Comparison of ENCODE assay signal across 8 cellular contexts in the genomic region with DNA sequence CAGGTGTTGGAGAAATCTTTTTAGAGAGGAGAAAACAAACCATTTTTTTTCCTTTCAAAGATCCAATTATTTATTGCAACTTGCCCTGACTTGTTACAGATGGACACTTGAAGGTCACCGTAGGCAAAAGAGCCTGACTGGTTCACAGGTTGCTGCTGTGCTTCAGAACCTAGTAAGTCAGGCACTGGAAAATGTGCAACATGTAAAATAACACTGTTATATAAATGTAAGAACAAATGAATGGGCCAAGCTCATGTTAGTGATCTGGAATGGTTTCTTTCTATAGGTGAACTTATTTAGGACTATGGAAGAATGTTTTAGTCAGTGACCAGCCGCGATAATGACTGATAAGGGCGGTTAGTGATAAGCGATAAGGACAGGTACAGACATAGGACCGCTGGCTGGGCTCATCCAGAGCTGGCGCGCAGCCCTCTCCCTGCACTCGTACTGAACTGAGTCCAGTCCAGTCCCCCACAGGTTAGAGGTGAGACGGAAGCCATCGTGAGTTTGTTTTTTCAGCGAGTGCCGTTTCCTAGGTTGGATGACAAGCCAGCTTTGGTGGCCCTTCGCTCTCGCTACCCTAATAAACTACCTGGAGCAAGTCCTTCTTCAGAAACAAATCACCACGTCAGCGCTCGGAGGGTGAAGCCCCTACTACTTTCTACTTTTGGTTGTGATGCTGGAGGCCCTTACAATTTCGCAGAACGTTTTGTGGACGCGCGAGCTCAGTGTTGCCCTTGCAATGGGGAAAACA.
DNase-seq lines count a peak whose midpoint lies in the region; ATAC-seq and TF ChIP-seq lines count a peak whose summit lies in the region.

No MANE protein-coding gene starts in this region.

- peaks cover 52% of the 10 kb centered on the region for H3K4me1 Mint-ChIP-seq in activated CD4-positive, alpha-beta T cell treated with anti-CD3 and anti-CD28 coated beads, Interleukin-2, amount 10 ng/mL, durations not matched to agents 24 days and 14 days

- TF ChIP-seq CTCF in neutrophil (IDR thresholded peaks at IDR 0.05) = no peak

- H3K4me3 ChIP-seq in HUES48 (ENCODE audit: low read depth, low read length) = peak overlapping the region; percentile 70
- H3K4me3 ChIP-seq in neutrophil (ENCODE audit: low read depth in 1 of 2, low read length in 1 of 2) = peak overlapping the region; percentile 77 to 87

- H3K9me3 Mint-ChIP-seq in activated CD4-positive, alpha-beta T cell treated with anti-CD3 and anti-CD28 coated beads, Interleukin-2, amount 10 ng/mL, durations not matched to agents 24 days and 14 days = no peaks in the 10 kb centered on the region

- no peaks in the 10 kb centered on the region for H3K36me3 ChIP-seq in HUES48 (ENCODE audit: control insufficient read depth, insufficient read depth, low read length)
- no peaks in the 10 kb centered on the region for H3K36me3 ChIP-seq in neutrophil

- ATAC-seq in GM21515 (IDR thresholded peaks at IDR 0.05; ENCODE audit: unreplicated experiment) (peak; percentile 35), esophagus mucosa (no peak)

- no peaks in the 10 kb centered on the region for H3K9me3 ChIP-seq in HUES48 (ENCODE audit: control insufficient read depth, insufficient read depth, low read length)
- no peaks in the 10 kb centered on the region for H3K9me3 ChIP-seq in neutrophil

- peaks cover 31% of the 10 kb centered on the region for H3K4me1 ChIP-seq in HUES48 (ENCODE audit: control insufficient read depth, insufficient read depth, low read length)
- H3K4me1 ChIP-seq in neutrophil (ENCODE audit: control insufficient read depth in 1 of 2, insufficient read depth in 1 of 2, low read depth in 1 of 2, low read length in 1 of 2) = peaks cover 31 to 37% of the 10 kb centered on the region in 2 experiments

- H3K27me3 Mint-ChIP-seq in activated CD4-positive, alpha-beta T cell treated with anti-CD3 and anti-CD28 coated beads, Interleukin-2, amount 10 ng/mL, durations not matched to agents 24 days and 14 days = peaks cover 37% of the 10 kb centered on the region

- peak overlapping the region; percentile 91 for H3K27ac Mint-ChIP-seq in activated CD4-positive, alpha-beta T cell treated with anti-CD3 and anti-CD28 coated beads, Interleukin-2, amount 10 ng/mL, durations not matched to agents 24 days and 14 days

- in situ Hi-C loops in G401 (cut with HindIII; ENCODE audit: low sequenced_read_pairs) = no loop called here

- peak overlapping the region; percentile 93 for H3K4me3 Mint-ChIP-seq in activated CD4-positive, alpha-beta T cell treated with anti-CD3 and anti-CD28 coated beads, Interleukin-2, amount 10 ng/mL, durations not matched to agents 24 days and 14 days

- DNase-seq in G401 (ENCODE audit: low spot score) (peak; percentile 71), epithelial cell of prostate (ENCODE audit: low read depth, low spot score) (no peak), MV-4-11 (lab: John Stamatoyannopoulos, UW) (no peak)
- no peak for DNase-seq in activated CD4-positive, alpha-beta T cell treated with anti-CD3 and anti-CD28 coated beads, Interleukin-2, amount 10 ng/mL, durations not matched to agents 24 days and 14 days

- H3K36me3 Mint-ChIP-seq in activated CD4-positive, alpha-beta T cell treated with anti-CD3 and anti-CD28 coated beads, Interleukin-2, amount 10 ng/mL, durations not matched to agents 24 days and 14 days (ENCODE audit: low read depth) = no peaks in the 10 kb centered on the region

- H3K27ac ChIP-seq in HUES48 (ENCODE audit: low read depth, low read length) = no peak overlapping the region
- H3K27ac ChIP-seq in epithelial cell of prostate = peak overlapping the region; percentile 67
- peak overlapping the region; percentile 64 for H3K27ac ChIP-seq in neutrophil

- intact Hi-C loops in activated CD4-positive, alpha-beta T cell treated with anti-CD3 and anti-CD28 coated beads, Interleukin-2, amount 10 ng/mL, durations not matched to agents 24 days and 14 days (cut with micrococcal nuclease) = loop anchor here (1.0 to 10.0 kb wide), 9 partner anchors 8 to 533 kb away; no protein-coding TSS in a partner anchor

- H3K9ac ChIP-seq in HUES48 (ENCODE audit: low read depth, low read length) = no peak overlapping the region

- H3K27me3 ChIP-seq in HUES48 (ENCODE audit: control insufficient read depth, insufficient read depth, low read length) = peaks cover 99% of the 10 kb centered on the region
- peaks cover 79% of the 10 kb centered on the region for H3K27me3 ChIP-seq in neutrophil
